Comparison of ENCODE assay signal across 5 cellular contexts in the genomic region with DNA sequence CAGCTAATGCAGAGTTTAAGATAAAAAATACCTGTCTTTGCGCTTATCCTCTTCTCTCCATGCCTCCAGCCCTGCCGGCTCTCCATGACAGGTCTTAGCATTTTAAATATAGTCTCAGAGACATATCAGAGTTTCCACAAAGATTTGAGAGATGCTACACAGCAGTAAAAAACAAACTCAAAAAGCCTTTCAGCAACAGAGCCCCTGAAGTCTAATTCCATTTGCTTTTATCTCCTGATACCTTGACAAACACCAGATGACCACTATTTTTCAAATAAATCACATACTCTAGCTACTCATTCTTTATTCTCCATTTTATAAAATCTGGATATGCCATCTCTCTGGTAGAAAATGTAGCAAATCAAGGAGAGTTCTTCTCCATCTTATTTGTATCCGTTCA.
"Had no signal": no experiment of that assay in that cellular context is flagged by ENCODE, and none has a peak within 500 bp of the region (broad histone marks: within the 10 kb centered on the region; RNA-seq: fewer than 3 reads in every experiment).

No MANE protein-coding gene starts in this region.

- H3K4me3 ChIP-seq: GM23338, K562 had no signal

- H2AFZ ChIP-seq: GM23338 had no signal

- H3K4me2 ChIP-seq: GM23338 had no signal

- H3K4me3 Mint-ChIP-seq: GM23338, H9, HFFc6 had no signal

- DNase-seq: H9, HFFc6, IMR-90 had no signal

- H3K27ac Mint-ChIP-seq: GM23338, HFFc6 had no signal

- H3K9me3 Mint-ChIP-seq: GM23338, H9, HFFc6 had no signal

- H3K4me1 Mint-ChIP-seq: GM23338, H9 had no signal
